ENCODE assay signal across 8 cellular contexts in genomic region chr11:62552931-62553838, GRCh38. TPM values are rescaled to one million over a fixed set of nuclear protein-coding genes. Genes with fewer than 3 reads are reported as not detected.
A peak's percentile ranks its signal among the peaks of the same experiment; 100 is the strongest.
DNase-seq lines count a peak whose midpoint lies in the region; ATAC-seq and TF ChIP-seq lines count a peak whose summit lies in the region.

No MANE protein-coding gene starts in this region.

- H4K20me1 ChIP-seq in HCT116 (ENCODE audit: insufficient read depth), result no peaks in the 10 kb centered on the region

- no peaks in the 10 kb centered on the region; a peak in 1 of 4 replicates for H3K36me3 ChIP-seq in HCT116 (ENCODE audit: control insufficient read depth in 1 of 2, insufficient read depth in 2 of 2, low read length in 2 of 2)
- H3K36me3 ChIP-seq in breast epithelium, result no peaks in the 10 kb centered on the region

- H3K4me3 ChIP-seq in HCT116 (replicated peaks in 1 of 2; ENCODE audit: low read depth in 1 of 2, low read length in 2 of 2) (peak overlapping the region; percentile 36 to 52), breast epithelium (peak overlapping the region; percentile 17 to 56 (median 31))

- TF ChIP-seq RAD21 in HCT116 (IDR thresholded peaks at IDR 0.05; ENCODE audit: low read depth), result no peak

- CTCF ChIA-PET in HCT116 (lab: Charles Lee), result interaction anchor here (1.0 to 3.8 kb wide), 4 partner anchors 10 to 158 kb away, joined by 3 to 39 read pairs (median 20); partner anchors contain the start of gene TUT1

- POLR2A ChIA-PET in HCT116 (lab: Charles Lee), result interaction anchor here (0.9 to 2.1 kb wide), 14 partner anchors 8 to 288 kb away, joined by 3 to 15 read pairs (median 5); partner anchors contain the start of genes B3GAT3, C11orf98, CSKMT and EEF1G

- H3K27me3 ChIP-seq in HCT116 (ENCODE audit: insufficient read depth, low read length) (no peaks in the 10 kb centered on the region), breast epithelium (no peaks in the 10 kb centered on the region)

- H3K79me2 ChIP-seq in HCT116 (ENCODE audit: insufficient read depth, low read length), result peaks cover 8% of the 10 kb centered on the region

- H3K9me3 ChIP-seq in HCT116 (ENCODE audit: control insufficient read depth in 1 of 2, insufficient read depth in 1 of 2, low read depth in 1 of 2, low read length in 2 of 2), result no peaks in the 10 kb centered on the region
- no peaks in the 10 kb centered on the region for H3K9me3 ChIP-seq in breast epithelium

- intact Hi-C loops in HCT116 (cut with micrococcal nuclease), result no loop called here
- intact Hi-C loops in breast epithelium (cut with DNase I; ENCODE audit: low total_unique reads), result loop anchor here (5.0 kb wide), 1 partner anchor 1644 kb away; no protein-coding TSS in a partner anchor

- TF ChIP-seq POLR2A in HCT116 (IDR thresholded peaks at IDR 0.05; ENCODE audit: borderline replicate concordance, extremely low read depth, insufficient read depth, insufficient read length), result no peak
- peak; percentile 23 for TF ChIP-seq POLR2A in breast epithelium (IDR thresholded peaks at IDR 0.05)

- TF ChIP-seq CTCF in 22Rv1 (IDR thresholded peaks at IDR 0.05), result no peak
- no peak for TF ChIP-seq CTCF in HCT116 (IDR thresholded peaks at IDR 0.05 in 2 of 3, conservative IDR thresholded peaks at IDR 0.05 in 1 of 3; ENCODE audit: borderline replicate concordance in 1 of 3, insufficient read depth in 1 of 3, low read depth in 2 of 3, low read length in 2 of 3)
- no peak for TF ChIP-seq CTCF in breast epithelium (IDR thresholded peaks at IDR 0.05)

- peak; percentile 91 for DNase-seq in HCT116 (ENCODE audit: low read depth, low spot score)
- DNase-seq in SW480 (ENCODE audit: low spot score), result peak; percentile 95
- peak; percentile 87 to 92 for DNase-seq in breast epithelium (ENCODE audit: low spot score in 2 of 2)
- DNase-seq in islet precursor cell, result peak; percentile 98
- DNase-seq in stimulated activated CD4-positive, alpha-beta T cell treated with anti-CD3 and anti-CD28 coated beads, Interleukin-4, amount 100 ng/mL, for 24 hours, result peak; percentile 47
- DNase-seq in NCI-H524 treated with DMSO at 0.1 percent for 48 hours (lab: John Stamatoyannopoulos, UW), result no peak

- H3K4me2 ChIP-seq in HCT116 (ENCODE audit: low read length), result peak overlapping the region; percentile 94

- BruUV-seq in HCT116 (replicated peaks; lab: Mats Ljungman, UMichigan), result TSS peak; percentile 57

- H3K9ac ChIP-seq in HCT116 (ENCODE audit: low read length), result peak overlapping the region; percentile 81

- H3K4me1 ChIP-seq in HCT116 (ENCODE audit: control insufficient read depth in 1 of 2, insufficient read depth in 2 of 2, low read length in 2 of 2) (peaks cover 70 to 87% of the 10 kb centered on the region in 2 experiments), breast epithelium (peaks cover 45 to 67% of the 10 kb centered on the region in 2 donors)

- RAD21 ChIA-PET in HCT116 (lab: Charles Lee; ENCODE audit: low non-redundant PET in 1 of 2, low total read pairs in 2 of 2, uncharacterized antibody in 2 of 2, unreplicated experiment in 2 of 2), result interaction anchor here (1.1 to 2.3 kb wide), 4 partner anchors 9 to 128 kb away, joined by 3 to 8 read pairs (median 4); no protein-coding TSS in a partner anchor

- no peaks in the 10 kb centered on the region for H3K9me2 ChIP-seq in HCT116 (ENCODE audit: insufficient read depth)

- peak; percentile 78 for ATAC-seq in HCT116
- ATAC-seq in HG03354 (IDR thresholded peaks at IDR 0.05; ENCODE audit: poor library complexity, severe bottlenecking, unreplicated experiment), result no peak

- H3K27ac ChIP-seq in 22Rv1 (peak overlapping the region; percentile 83), HCT116 (ENCODE audit: low read depth, low read length) (peak overlapping the region; percentile 99), breast epithelium (peak overlapping the region; percentile 96 to 98)

- no peak overlapping the region for H2AFZ ChIP-seq in HCT116 (ENCODE audit: low read depth, low read length, poor library complexity, severe bottlenecking)

TF ChIP-seq in HCT116, 20 proteins besides CTCF, POLR2A, EP300 and RAD21:
- TF ChIP-seq ZFX (IDR thresholded peaks at IDR 0.05) (no peak), ZNF274 (IDR thresholded peaks at IDR 0.05; ENCODE audit: low read depth, low read length) (no peak), EZH2phosphoT487 (IDR thresholded peaks at IDR 0.05; ENCODE audit: borderline replicate concordance) (no peak), ATF3 (IDR thresholded peaks at IDR 0.05) (no peak), CBX3 (IDR thresholded peaks at IDR 0.05; ENCODE audit: low read depth) (no peak), CEBPB (IDR thresholded peaks at IDR 0.05; ENCODE audit: low read depth) (no peak), EZH2 (IDR thresholded peaks at IDR 0.05) (no peak), ZBTB33 (IDR thresholded peaks at IDR 0.05; ENCODE audit: extremely low read depth, insufficient replicate concordance, low read length) (peak; percentile 90), ELF1 (IDR thresholded peaks at IDR 0.05; ENCODE audit: borderline replicate concordance, low read depth) (no peak), SP1 (IDR thresholded peaks at IDR 0.05; ENCODE audit: low read depth) (no peak), FOSL1 (IDR thresholded peaks at IDR 0.05; ENCODE audit: low read depth) (no peak), POLR2AphosphoS5 (IDR thresholded peaks at IDR 0.05; ENCODE audit: low read depth, low read length) (peak; percentile 68)
- TF ChIP-seq, protein P1, sequence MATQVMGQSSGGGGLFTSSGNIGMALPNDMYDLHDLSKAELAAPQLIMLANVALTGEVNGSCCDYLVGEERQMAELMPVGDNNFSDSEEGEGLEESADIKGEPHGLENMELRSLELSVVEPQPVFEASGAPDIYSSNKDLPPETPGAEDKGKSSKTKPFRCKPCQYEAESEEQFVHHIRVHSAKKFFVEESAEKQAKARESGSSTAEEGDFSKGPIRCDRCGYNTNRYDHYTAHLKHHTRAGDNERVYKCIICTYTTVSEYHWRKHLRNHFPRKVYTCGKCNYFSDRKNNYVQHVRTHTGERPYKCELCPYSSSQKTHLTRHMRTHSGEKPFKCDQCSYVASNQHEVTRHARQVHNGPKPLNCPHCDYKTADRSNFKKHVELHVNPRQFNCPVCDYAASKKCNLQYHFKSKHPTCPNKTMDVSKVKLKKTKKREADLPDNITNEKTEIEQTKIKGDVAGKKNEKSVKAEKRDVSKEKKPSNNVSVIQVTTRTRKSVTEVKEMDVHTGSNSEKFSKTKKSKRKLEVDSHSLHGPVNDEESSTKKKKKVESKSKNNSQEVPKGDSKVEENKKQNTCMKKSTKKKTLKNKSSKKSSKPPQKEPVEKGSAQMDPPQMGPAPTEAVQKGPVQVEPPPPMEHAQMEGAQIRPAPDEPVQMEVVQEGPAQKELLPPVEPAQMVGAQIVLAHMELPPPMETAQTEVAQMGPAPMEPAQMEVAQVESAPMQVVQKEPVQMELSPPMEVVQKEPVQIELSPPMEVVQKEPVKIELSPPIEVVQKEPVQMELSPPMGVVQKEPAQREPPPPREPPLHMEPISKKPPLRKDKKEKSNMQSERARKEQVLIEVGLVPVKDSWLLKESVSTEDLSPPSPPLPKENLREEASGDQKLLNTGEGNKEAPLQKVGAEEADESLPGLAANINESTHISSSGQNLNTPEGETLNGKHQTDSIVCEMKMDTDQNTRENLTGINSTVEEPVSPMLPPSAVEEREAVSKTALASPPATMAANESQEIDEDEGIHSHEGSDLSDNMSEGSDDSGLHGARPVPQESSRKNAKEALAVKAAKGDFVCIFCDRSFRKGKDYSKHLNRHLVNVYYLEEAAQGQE (IDR thresholded peaks at IDR 0.05; ENCODE audit: low read depth), result no peak

RNA-seq across cellular contexts. Expression of gene AHNAK, which starts 6.6 kb away (rescaled TPM):
- total RNA-seq in HCT116 (2021; ENCODE audit: unreplicated experiment), result 239 TPM
- 99.3 and 137 TPM in 2 replicates for polyA plus RNA-seq in HCT116 (2012)
- 1,000 to 10,000 TPM in 2 of 3 donors, 100 to 1,000 TPM in 1; 636 to 1,393 (median 1,040) TPM for total RNA-seq in breast epithelium

RNA-seq across cellular contexts. Expression of gene EEF1G, which starts 20.5 kb away (rescaled TPM):
- total RNA-seq in HCT116 (2021; ENCODE audit: unreplicated experiment) (1,901 TPM), breast epithelium (1,000 to 10,000 TPM; 1,312 to 1,961 (median 1,794) TPM)
- 2,991 and 3,021 TPM in 2 replicates for polyA plus RNA-seq in HCT116 (2012)

RNA-seq across cellular contexts. Expression of gene TUT1, which starts 38.1 kb away (rescaled TPM):
- 49.0 TPM for total RNA-seq in HCT116 (2021; ENCODE audit: unreplicated experiment)
- polyA plus RNA-seq in HCT116 (2012), result 23.7 and 25.5 TPM in 2 replicates
- total RNA-seq in breast epithelium, result 10 to 100 TPM in 2 of 3 donors, 1 to 10 TPM in 1; 7.7 to 12.1 (median 10.7) TPM

RNA-seq across cellular contexts. Expression of gene MTA2, which starts 48.5 kb away (rescaled TPM):
- 98.9 TPM for total RNA-seq in HCT116 (2021; ENCODE audit: unreplicated experiment)
- polyA plus RNA-seq in HCT116 (2012), result 61.2 and 68.3 TPM in 2 replicates
- 10 to 100 TPM; 61.3 to 92.8 (median 85.5) TPM for total RNA-seq in breast epithelium

RNA-seq across cellular contexts. Expression of gene EML3, which starts 59.4 kb away (rescaled TPM):
- total RNA-seq in HCT116 (2021; ENCODE audit: unreplicated experiment), result 124 TPM
- polyA plus RNA-seq in HCT116 (2012), result 65.7 and 71.8 TPM in 2 replicates
- total RNA-seq in breast epithelium, result 10 to 100 TPM; 34.7 to 58.7 (median 35.7) TPM
